ENCODE assay signal across 12 cellular contexts in the genomic region with DNA sequence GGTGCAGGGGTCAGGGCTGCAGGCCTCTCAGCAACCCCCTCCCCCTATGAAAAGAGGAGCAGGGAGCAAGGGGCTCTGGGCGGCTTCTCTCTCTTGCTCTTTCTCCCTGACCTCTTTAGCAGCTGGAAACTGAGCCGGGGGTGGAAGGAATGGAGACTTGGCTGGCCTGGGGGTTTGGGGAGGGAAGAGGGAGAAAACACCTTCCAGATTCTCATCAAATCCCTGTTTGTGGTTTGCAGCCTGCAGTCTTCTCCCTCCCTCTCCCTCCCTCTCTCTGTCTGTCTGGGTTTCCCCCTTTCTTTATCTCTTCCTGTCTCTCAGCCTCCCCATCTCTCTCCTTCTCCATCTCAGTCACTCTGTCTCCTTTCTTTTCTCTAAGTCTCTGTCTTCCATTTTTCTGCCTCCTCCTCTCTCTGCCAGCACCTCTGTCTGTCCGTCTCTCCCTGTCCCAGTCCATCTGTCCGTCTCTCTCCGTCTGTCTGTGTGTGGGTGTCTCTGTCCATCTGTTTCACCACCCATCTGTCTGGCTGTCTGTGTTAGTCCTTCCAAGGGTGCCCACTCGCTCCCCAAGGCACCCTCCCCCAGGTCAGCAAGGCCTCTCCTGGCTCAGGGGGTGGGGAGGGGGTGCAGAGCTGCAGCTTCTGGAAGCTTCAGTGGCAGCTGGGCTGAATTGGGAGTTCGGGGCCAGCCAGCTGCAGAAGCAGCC. TPM values are rescaled to one million over a fixed set of nuclear protein-coding genes. Genes with fewer than 3 reads are reported as not detected.
DNase-seq lines count a peak whose midpoint lies in the region; FAIRE-seq and TF ChIP-seq lines count a peak whose summit lies in the region.
"Had no signal": no experiment of that assay in that cellular context is flagged by ENCODE, and none has a peak within 500 bp of the region (broad histone marks: within the 10 kb centered on the region; RNA-seq: fewer than 3 reads in every experiment).

No MANE protein-coding gene starts in this region.

- H3K9me3 Mint-ChIP-seq in T-helper 2 cell treated with Interferon-gamma antibody and Interleukin-4, amounts not matched to agents 5 μg/mL and 100 μg/mL, for 36 hours = no peaks in the 10 kb centered on the region

- FAIRE-seq in RCC 7860 (lab: Jason Lieb, UNC) = no peak
- FAIRE-seq: A204.1 had no signal

- 59 to 83% (median 72%) methylated on average over 7 of the region's 7 CpGs for WGBS in stomach, 5 donors

- no peak for DNase-seq in T-helper 2 cell treated with Interferon-gamma antibody and Interleukin-4, amounts not matched to agents 5 μg/mL and 100 μg/mL, for 36 hours (ENCODE audit: low spot score)
- DNase-seq in T-helper 2 cell (no peak), WERI-Rb-1 (peak; percentile 31), stomach (no peak), NCI-H2196 (lab: John Stamatoyannopoulos, UW; ENCODE audit: unreplicated experiment) (no peak), RCC 7860 (ENCODE audit: low spot score) (no peak), putamen (ENCODE audit: low spot score) (no peak)
- DNase-seq: activated T-cell treated with anti-CD3 and anti-CD28 coated beads, Interleukin-2, amount 50 U/mL, for 48 hours; mucosa of descending colon had no signal

- no peak overlapping the region for H3K4me3 ChIP-seq in WERI-Rb-1 (ENCODE audit: low read depth, low read length)
- no peak overlapping the region for H3K4me3 ChIP-seq in stomach
- H3K4me3 ChIP-seq: mucosa of descending colon had no signal

- no peaks in the 10 kb centered on the region for H3K36me3 ChIP-seq in WERI-Rb-1
- H3K36me3 ChIP-seq in stomach = peaks cover 0 to 16% (median 0%) of the 10 kb centered on the region in 4 donors

- H3K9me3 ChIP-seq in WERI-Rb-1 (ENCODE audit: severe bottlenecking) (no peaks in the 10 kb centered on the region), stomach (no peaks in the 10 kb centered on the region)
- H3K9me3 ChIP-seq: mucosa of descending colon had no signal

- H3K4me1 ChIP-seq in stomach = peaks cover 90 to 100% (median 95%) of the 10 kb centered on the region in 4 donors

- peak overlapping the region; percentile 76 for H3K27ac Mint-ChIP-seq in T-helper 2 cell treated with Interferon-gamma antibody and Interleukin-4, amounts not matched to agents 5 μg/mL and 100 μg/mL, for 36 hours

- no peak for TF ChIP-seq POLR2A in stomach (IDR thresholded peaks at IDR 0.05)

- TF ChIP-seq CTCF in WERI-Rb-1 (IDR thresholded peaks at IDR 0.05; ENCODE audit: low read depth, low read length) = no peak
- no peak for TF ChIP-seq CTCF in stomach (IDR thresholded peaks at IDR 0.05)

- TF ChIP-seq EP300 in stomach (IDR thresholded peaks at IDR 0.05) = no peak

- H3K27me3 ChIP-seq in WERI-Rb-1 (ENCODE audit: insufficient read depth, low read depth, severe bottlenecking) (no peaks in the 10 kb centered on the region), layer of hippocampus (ENCODE audit: control insufficient read depth, insufficient read depth, low read length) (no peaks in the 10 kb centered on the region), stomach (no peaks in the 10 kb centered on the region)

- no peaks in the 10 kb centered on the region for H3K27me3 Mint-ChIP-seq in T-helper 2 cell treated with Interferon-gamma antibody and Interleukin-4, amounts not matched to agents 5 μg/mL and 100 μg/mL, for 36 hours (ENCODE audit: low read depth)

- H3K4me1 Mint-ChIP-seq in T-helper 2 cell treated with Interferon-gamma antibody and Interleukin-4, amounts not matched to agents 5 μg/mL and 100 μg/mL, for 36 hours (ENCODE audit: low read depth) = peaks cover 32% of the 10 kb centered on the region

- peak overlapping the region; percentile 94 for H3K27ac ChIP-seq in WERI-Rb-1
- peak overlapping the region; percentile 14 for H3K27ac ChIP-seq in layer of hippocampus (ENCODE audit: low read depth, low read length)
- peak overlapping the region in 3 of 5 donors; percentile 89 to 96 (median 94) for H3K27ac ChIP-seq in stomach

- H3K36me3 Mint-ChIP-seq in T-helper 2 cell treated with Interferon-gamma antibody and Interleukin-4, amounts not matched to agents 5 μg/mL and 100 μg/mL, for 36 hours (ENCODE audit: low read depth) = no peaks in the 10 kb centered on the region

- H3K4me3 Mint-ChIP-seq in T-helper 2 cell treated with Interferon-gamma antibody and Interleukin-4, amounts not matched to agents 5 μg/mL and 100 μg/mL, for 36 hours = peak overlapping the region; percentile 44

- intact Hi-C loops in stomach (cut with DNase I; ENCODE audit: low total_unique reads) = no loop called here

RNA-seq across cellular contexts. Expression of a gene that starts 6.3 kb away (rescaled TPM):
- total RNA-seq in stomach = 10 to 100 TPM; 10.8 to 95.0 (median 35.1) TPM
- polyA plus RNA-seq in stomach = 10 to 100 TPM in 1 of 3 donors, 1 to 10 TPM in 2; 5.8 to 10.3 (median 8.3) TPM

RNA-seq across cellular contexts. Expression of a gene that starts 37.3 kb away (rescaled TPM):
- total RNA-seq in stomach = 1 to 10 TPM in 3 of 5 donors, not detected in 2; 6.7 to 8.8 (median 7.0) TPM
- polyA plus RNA-seq in stomach = 1 to 10 TPM; 3.1 to 9.9 (median 4.6) TPM
- total RNA-seq: epithelial cell of proximal tubule had no signal

Comparison
In these comparisons a context has a peak if more than half of its experiments do, and no peak if none do; other contexts are left out.
1. H3K27ac ChIP-seq: peak in every context shown above with its lines; median percentile 94 in WERI-Rb-1; 94 in stomach; 14 in layer of hippocampus.